Comparison of ENCODE assay signal across 9 cellular contexts in the genomic region with DNA sequence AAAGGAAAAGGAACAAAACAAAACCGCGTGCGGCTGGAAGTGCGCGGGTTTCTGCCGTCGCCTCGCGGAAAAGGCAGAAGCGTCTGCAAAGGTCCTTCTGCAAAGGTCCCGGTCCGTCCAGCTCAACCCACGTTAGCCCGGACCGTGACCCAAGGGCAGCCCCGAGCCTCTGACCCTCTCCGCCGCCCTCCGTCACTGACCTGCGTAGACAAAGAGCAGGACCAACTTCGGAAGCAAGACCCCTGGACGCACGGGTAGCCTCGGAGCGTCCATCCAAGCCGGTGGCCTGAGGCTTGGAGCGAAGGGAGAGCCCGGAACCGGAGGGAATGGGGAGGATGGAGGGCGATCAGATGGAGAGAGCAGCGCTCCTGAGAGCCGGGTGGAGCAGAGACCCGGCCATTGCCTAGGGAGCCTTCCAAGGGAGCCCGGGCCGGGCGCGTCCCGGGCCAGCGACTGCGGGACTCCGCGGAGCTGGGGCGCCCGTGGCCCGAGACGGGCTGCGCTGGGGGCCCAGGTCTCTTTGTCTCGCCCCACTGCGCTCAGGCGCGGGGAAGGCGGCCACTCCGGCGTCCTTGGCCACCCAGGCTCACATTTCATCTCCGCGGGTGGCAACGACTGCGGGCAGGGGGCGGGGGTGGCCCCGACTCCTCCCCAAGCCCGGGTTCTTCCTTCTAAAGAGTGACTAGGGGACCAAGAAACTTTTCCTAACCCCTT. TPM values are rescaled to one million over a fixed set of nuclear protein-coding genes. Genes with fewer than 3 reads are reported as not detected.
DNase-seq lines count a peak whose midpoint lies in the region; ATAC-seq lines count a peak whose summit lies in the region.
"Had no signal": no experiment of that assay in that cellular context is flagged by ENCODE, and none has a peak within 500 bp of the region (broad histone marks: within the 10 kb centered on the region; RNA-seq: fewer than 3 reads in every experiment).

Gene CYYR1, minus strand, starts transcription at position 619 of the 714 bp plus-strand sequence. Its CDS starts 346 bp downstream, at position 273.

- no peaks in the 10 kb centered on the region for H3K36me3 ChIP-seq in muscle layer of duodenum (ENCODE audit: control insufficient read depth in 1 of 2, insufficient read depth in 2 of 2, low read length in 2 of 2)
- H3K36me3 ChIP-seq in urinary bladder (ENCODE audit: insufficient read depth), result no peaks in the 10 kb centered on the region

- 2% methylated on average over 61 of the region's 61 CpGs for WGBS in urinary bladder

- H3K36me3 Mint-ChIP-seq in activated naive CD4-positive, alpha-beta T cell treated with anti-CD3 and anti-CD28 coated beads for 36 hours (ENCODE audit: low read depth), result peaks cover 5% of the 10 kb centered on the region
- H3K36me3 Mint-ChIP-seq in activated T-helper 1 cell treated with anti-CD3 and anti-CD28 coated beads, Interleukin-12 subunit alpha, Interleukin-12 subunit beta, Interleukin-2, Interleukin-4 antibody, amounts not matched to agents 30 ng/mL and 10 ng/mL and 1 ng/mL, durations not matched to agents 14 hours and 24 hours and 36 hours (ENCODE audit: low read depth), result peaks cover 1% of the 10 kb centered on the region

- peaks cover 0 to 8% of the 10 kb centered on the region in 2 donors for H3K4me1 ChIP-seq in muscle layer of duodenum (ENCODE audit: control insufficient read depth in 1 of 2, insufficient read depth in 2 of 2, low read length in 2 of 2)
- H3K4me1 ChIP-seq in urinary bladder (ENCODE audit: insufficient read depth), result no peaks in the 10 kb centered on the region

- CTCF ChIA-PET in activated naive CD4-positive, alpha-beta T cell treated with anti-CD3 and anti-CD28 coated beads for 36 hours (lab: Charles Lee), result no interaction called here

- intact Hi-C loops in activated naive CD4-positive, alpha-beta T cell treated with anti-CD3 and anti-CD28 coated beads for 36 hours (cut with micrococcal nuclease), result no loop called here
- intact Hi-C loops in activated T-helper 1 cell treated with anti-CD3 and anti-CD28 coated beads, Interleukin-12 subunit alpha, Interleukin-12 subunit beta, Interleukin-2, Interleukin-4 antibody, amounts not matched to agents 30 ng/mL and 10 ng/mL and 1 ng/mL, durations not matched to agents 14 hours and 24 hours and 36 hours (cut with micrococcal nuclease), result no loop called here

- peak within 1 kb of the TSS; percentile 49 to 67 for H3K4me3 ChIP-seq in muscle layer of duodenum (ENCODE audit: low read depth in 1 of 2, low read length in 2 of 2)
- H3K4me3 ChIP-seq in urinary bladder (ENCODE audit: low read depth, low read length), result peak within 1 kb of the TSS; percentile 74

- H3K4me3 Mint-ChIP-seq in activated naive CD4-positive, alpha-beta T cell treated with anti-CD3 and anti-CD28 coated beads for 36 hours, result peak within 1 kb of the TSS; percentile 50
- H3K4me3 Mint-ChIP-seq in activated T-helper 1 cell treated with anti-CD3 and anti-CD28 coated beads, Interleukin-12 subunit alpha, Interleukin-12 subunit beta, Interleukin-2, Interleukin-4 antibody, amounts not matched to agents 30 ng/mL and 10 ng/mL and 1 ng/mL, durations not matched to agents 14 hours and 24 hours and 36 hours, result no peak within 1 kb of the TSS

- peaks cover 5% of the 10 kb centered on the region for H3K9me3 Mint-ChIP-seq in activated naive CD4-positive, alpha-beta T cell treated with anti-CD3 and anti-CD28 coated beads for 36 hours
- peaks cover 12% of the 10 kb centered on the region for H3K9me3 Mint-ChIP-seq in activated T-helper 1 cell treated with anti-CD3 and anti-CD28 coated beads, Interleukin-12 subunit alpha, Interleukin-12 subunit beta, Interleukin-2, Interleukin-4 antibody, amounts not matched to agents 30 ng/mL and 10 ng/mL and 1 ng/mL, durations not matched to agents 14 hours and 24 hours and 36 hours

- H3K27ac ChIP-seq in muscle layer of duodenum (ENCODE audit: low read length) (no peak within 1 kb of the TSS), urinary bladder (ENCODE audit: low read depth) (peak within 1 kb of the TSS; percentile 76)
- H3K27ac ChIP-seq: C4-2B had no signal

- no peak for DNase-seq in activated naive CD4-positive, alpha-beta T cell treated with anti-CD3 and anti-CD28 coated beads for 36 hours
- DNase-seq in activated naive CD4-positive, alpha-beta T cell treated with Interleukin-2 at 50 U/mL for 16 hours, result no peak
- peak; percentile 14 for DNase-seq in fibroblast of gingiva (ENCODE audit: low read depth)
- DNase-seq in activated T-helper 1 cell treated with anti-CD3 and anti-CD28 coated beads, Interleukin-12 subunit alpha, Interleukin-12 subunit beta, Interleukin-2, Interleukin-4 antibody, amounts not matched to agents 30 ng/mL and 10 ng/mL and 1 ng/mL, durations not matched to agents 14 hours and 24 hours and 36 hours (ENCODE audit: low spot score), result no peak

- no peaks in the 10 kb centered on the region for H3K27me3 ChIP-seq in muscle layer of duodenum (ENCODE audit: low read depth, low read length)

- no peak within 1 kb of the TSS for H3K27ac Mint-ChIP-seq in activated naive CD4-positive, alpha-beta T cell treated with anti-CD3 and anti-CD28 coated beads for 36 hours
- H3K27ac Mint-ChIP-seq in activated T-helper 1 cell treated with anti-CD3 and anti-CD28 coated beads, Interleukin-12 subunit alpha, Interleukin-12 subunit beta, Interleukin-2, Interleukin-4 antibody, amounts not matched to agents 30 ng/mL and 10 ng/mL and 1 ng/mL, durations not matched to agents 14 hours and 24 hours and 36 hours, result no peak within 1 kb of the TSS

- peaks cover 4 to 7% of the 10 kb centered on the region in 2 donors for H3K9me3 ChIP-seq in muscle layer of duodenum (ENCODE audit: control insufficient read depth in 1 of 2, low read length in 2 of 2)

- peaks cover 3% of the 10 kb centered on the region for H3K4me1 Mint-ChIP-seq in activated naive CD4-positive, alpha-beta T cell treated with anti-CD3 and anti-CD28 coated beads for 36 hours (ENCODE audit: low read depth)
- no peaks in the 10 kb centered on the region for H3K4me1 Mint-ChIP-seq in activated T-helper 1 cell treated with anti-CD3 and anti-CD28 coated beads, Interleukin-12 subunit alpha, Interleukin-12 subunit beta, Interleukin-2, Interleukin-4 antibody, amounts not matched to agents 30 ng/mL and 10 ng/mL and 1 ng/mL, durations not matched to agents 14 hours and 24 hours and 36 hours (ENCODE audit: low read depth)

- ATAC-seq in HG03097 (IDR thresholded peaks at IDR 0.05; ENCODE audit: low FRiP score, unreplicated experiment), result no peak
- ATAC-seq in GM21515 (IDR thresholded peaks at IDR 0.05; ENCODE audit: unreplicated experiment), result no peak

- peaks cover 40% of the 10 kb centered on the region for H3K27me3 Mint-ChIP-seq in activated naive CD4-positive, alpha-beta T cell treated with anti-CD3 and anti-CD28 coated beads for 36 hours (ENCODE audit: low read depth)
- H3K27me3 Mint-ChIP-seq in activated T-helper 1 cell treated with anti-CD3 and anti-CD28 coated beads, Interleukin-12 subunit alpha, Interleukin-12 subunit beta, Interleukin-2, Interleukin-4 antibody, amounts not matched to agents 30 ng/mL and 10 ng/mL and 1 ng/mL, durations not matched to agents 14 hours and 24 hours and 36 hours (ENCODE audit: insufficient read depth), result peaks cover 7% of the 10 kb centered on the region

RNA-seq across cellular contexts. Expression of gene CYYR1, which starts in this region (rescaled TPM):
- not detected for total RNA-seq in activated naive CD4-positive, alpha-beta T cell treated with anti-CD3 and anti-CD28 coated beads for 36 hours
- 11.4 TPM for total RNA-seq in urinary bladder
- polyA plus RNA-seq in urinary bladder, result 21.1 TPM
- total RNA-seq in activated T-helper 1 cell treated with anti-CD3 and anti-CD28 coated beads, Interleukin-12 subunit alpha, Interleukin-12 subunit beta, Interleukin-2, Interleukin-4 antibody, amounts not matched to agents 30 ng/mL and 10 ng/mL and 1 ng/mL, durations not matched to agents 14 hours and 24 hours and 36 hours, result not detected in 2 replicates

Comparison
In these comparisons a context has a peak if more than half of its experiments do, and no peak if none do; other contexts are left out.
1. RNA of gene CYYR1 (total RNA-seq): 11.4 TPM in urinary bladder (single experiment); not detected in activated naive CD4-positive, alpha-beta T cell treated with anti-CD3 and anti-CD28 coated beads for 36 hours and not detected in activated T-helper 1 cell treated with anti-CD3 and anti-CD28 coated beads, Interleukin-12 subunit alpha, Interleukin-12 subunit beta, Interleukin-2, Interleukin-4 antibody, amounts not matched to agents 30 ng/mL and 10 ng/mL and 1 ng/mL, durations not matched to agents 14 hours and 24 hours and 36 hours; every median in the first group is over 10 times any median in the second.